Comparison of ENCODE assay signal across 8 cellular contexts in genomic region chr11:95068549-95068948, GRCh38. TPM values are rescaled to one million over a fixed set of nuclear protein-coding genes. Genes with fewer than 3 reads are reported as not detected.
DNase-seq lines count a peak whose midpoint lies in the region; ATAC-seq and TF ChIP-seq lines count a peak whose summit lies in the region.

No MANE protein-coding gene starts in this region.

- DNase-seq in Caki2 (ENCODE audit: low read depth) (peak; percentile 84), HL-60 (ENCODE audit: low read depth in 1 of 2, low spot score in 1 of 2) (peak in 1 of 2 experiments; percentile 95), NOMO-1 treated with DMSO at 0.1 percent for 48 hours (lab: John Stamatoyannopoulos, UW; ENCODE audit: unreplicated experiment) (peak; percentile 97), epithelial cell of esophagus (ENCODE audit: low read depth) (peak; percentile 97)
- peak; percentile 49 for DNase-seq in activated CD8-positive, alpha-beta memory T cell treated with anti-CD3 and anti-CD28 coated beads, Interleukin-2, amount 50 U/mL, for 4 hours
- peak; percentile 66 for DNase-seq in stimulated activated naive B cell treated with anti-CD40 and anti-IgM and Interleukin-4, amounts not matched to agents 10 μg/mL and 1 μg/mL and 100 μg/mL, for 72 hours

- TF ChIP-seq CTCF in HL-60 (IDR thresholded peaks at IDR 0.05; ENCODE audit: insufficient read depth, low read length): no peak
- TF ChIP-seq CTCF in epithelial cell of esophagus (IDR thresholded peaks at IDR 0.05; ENCODE audit: insufficient read depth, low read depth, low read length, missing control alignments): no peak

- ATAC-seq in GM19468 (IDR thresholded peaks at IDR 0.05; ENCODE audit: extremely low read depth, unreplicated experiment): peak; percentile 54
- ATAC-seq in stimulated activated naive B cell treated with anti-CD40 and anti-IgM and Interleukin-4, amounts not matched to agents 10 μg/mL and 1 μg/mL and 100 μg/mL, for 72 hours (replicated peaks): peak; percentile 75 to 78

- H3K9ac ChIP-seq in mucosa of stomach (ENCODE audit: low read length): peak overlapping the region; percentile 90

- no peaks in the 10 kb centered on the region for H3K9me3 ChIP-seq in mucosa of stomach (ENCODE audit: control insufficient read depth, low read length)

- peaks cover 17 to 36% of the 10 kb centered on the region in 2 donors for H3K4me1 Mint-ChIP-seq in stimulated activated naive B cell treated with anti-CD40 and anti-IgM and Interleukin-4, amounts not matched to agents 10 μg/mL and 1 μg/mL and 100 μg/mL, for 72 hours

- H3K4me3 ChIP-seq in HL-60 (replicated peaks; ENCODE audit: insufficient read depth, low read length) (peak overlapping the region; percentile 81), epithelial cell of esophagus (ENCODE audit: low read length) (peak overlapping the region; percentile 94), mucosa of stomach (ENCODE audit: low read length) (peak overlapping the region; percentile 91)

- in situ Hi-C loops in Caki2 (cut with HindIII; ENCODE audit: low pct_unique_long_range_greater_than_20kb, low sequenced_read_pairs): no loop called here

- H3K27ac Mint-ChIP-seq in stimulated activated naive B cell treated with anti-CD40 and anti-IgM and Interleukin-4, amounts not matched to agents 10 μg/mL and 1 μg/mL and 100 μg/mL, for 72 hours: peak overlapping the region; percentile 96

- H3K4me3 Mint-ChIP-seq in stimulated activated naive B cell treated with anti-CD40 and anti-IgM and Interleukin-4, amounts not matched to agents 10 μg/mL and 1 μg/mL and 100 μg/mL, for 72 hours: peak overlapping the region; percentile 97 to 99

- H3K36me3 ChIP-seq in mucosa of stomach (ENCODE audit: control insufficient read depth, insufficient read depth, low read length): no peaks in the 10 kb centered on the region

- H3K9me3 Mint-ChIP-seq in stimulated activated naive B cell treated with anti-CD40 and anti-IgM and Interleukin-4, amounts not matched to agents 10 μg/mL and 1 μg/mL and 100 μg/mL, for 72 hours: no peaks in the 10 kb centered on the region

- H3K36me3 Mint-ChIP-seq in stimulated activated naive B cell treated with anti-CD40 and anti-IgM and Interleukin-4, amounts not matched to agents 10 μg/mL and 1 μg/mL and 100 μg/mL, for 72 hours: peaks cover 10 to 21% of the 10 kb centered on the region in 2 donors

- H3K27me3 ChIP-seq in HL-60 (ENCODE audit: insufficient read depth, poor library complexity, severe bottlenecking) (no peaks in the 10 kb centered on the region), mucosa of stomach (ENCODE audit: control insufficient read depth, insufficient read depth, low read length) (no peaks in the 10 kb centered on the region)

- no peaks in the 10 kb centered on the region for H3K27me3 Mint-ChIP-seq in stimulated activated naive B cell treated with anti-CD40 and anti-IgM and Interleukin-4, amounts not matched to agents 10 μg/mL and 1 μg/mL and 100 μg/mL, for 72 hours

- peaks cover 11% of the 10 kb centered on the region for H3K4me1 ChIP-seq in mucosa of stomach (ENCODE audit: control insufficient read depth, insufficient read depth, low read length)

- H3K27ac ChIP-seq in HL-60 (replicated peaks): peak overlapping the region; percentile 93

RNA-seq across cellular contexts. Expression of gene SRSF8, which starts 1.8 kb away (rescaled TPM):
- 7.6 and 12.6 TPM in 2 replicates for total RNA-seq in Caki2 (2014; rRNA removed; shearing (Covaris generic); ENCODE audit: low replicate concordance)

RNA-seq across cellular contexts. Expression of gene KDM4F, which starts 19.3 kb away (rescaled TPM):
- total RNA-seq in Caki2 (2014; rRNA removed; shearing (Covaris generic); ENCODE audit: low replicate concordance): not detected in 2 replicates

RNA-seq across cellular contexts. Expression of gene ENDOD1, which starts 21.1 kb away (rescaled TPM):
- total RNA-seq in Caki2 (2014; rRNA removed; shearing (Covaris generic); ENCODE audit: low replicate concordance): 7.4 and 8.8 TPM in 2 replicates

RNA-seq across cellular contexts. Expression of gene KDM4E, which starts 43.5 kb away (rescaled TPM):
- not detected in 2 replicates for total RNA-seq in Caki2 (2014; rRNA removed; shearing (Covaris generic); ENCODE audit: low replicate concordance)
